In genomic region chr17:29753845-29754439, GRCh38 we compare ENCODE assay signal across 13 cellular contexts.
DNase-seq lines count a peak whose midpoint lies in the region; ATAC-seq and TF ChIP-seq lines count a peak whose summit lies in the region.
"Had no signal": no experiment of that assay in that cellular context is flagged by ENCODE, and none has a peak within 500 bp of the region (broad histone marks: within the 10 kb centered on the region; RNA-seq: fewer than 3 reads in every experiment).

No MANE protein-coding gene starts in this region.

- no peaks in the 10 kb centered on the region for H3K36me3 ChIP-seq in KMS-11 (ENCODE audit: insufficient read depth)

- H3K36me3 Mint-ChIP-seq in natural killer cell: peaks cover 6% of the 10 kb centered on the region
- H3K36me3 Mint-ChIP-seq in natural killer cell treated with Interleukin-12 subunit alpha and Interleukin-12 subunit beta and Interleukin-15 and Interleukin-18, amount 100 ng/mL, for 72 hours: no peaks in the 10 kb centered on the region

- peaks cover 36 to 39% of the 10 kb centered on the region in 2 donors for H3K4me1 Mint-ChIP-seq in natural killer cell
- H3K4me1 Mint-ChIP-seq in natural killer cell treated with Interleukin-12 subunit alpha and Interleukin-12 subunit beta and Interleukin-15 and Interleukin-18, amount 100 ng/mL, for 72 hours (ENCODE audit: low read depth in 2 of 2): peaks cover 13 to 20% of the 10 kb centered on the region in 2 donors
- peaks cover 63% of the 10 kb centered on the region for H3K4me1 Mint-ChIP-seq in stimulated activated naive CD8-positive, alpha-beta T cell treated with anti-CD3 and anti-CD28 coated beads, Interleukin-15, amount 100 ng/mL, for 72 hours

- H3K27me3 Mint-ChIP-seq in natural killer cell (ENCODE audit: low read depth in 2 of 2): no peaks in the 10 kb centered on the region
- H3K27me3 Mint-ChIP-seq in natural killer cell treated with Interleukin-12 subunit alpha and Interleukin-12 subunit beta and Interleukin-15 and Interleukin-18, amount 100 ng/mL, for 72 hours: no peaks in the 10 kb centered on the region
- no peaks in the 10 kb centered on the region for H3K27me3 Mint-ChIP-seq in stimulated activated naive CD8-positive, alpha-beta T cell treated with anti-CD3 and anti-CD28 coated beads, Interleukin-15, amount 100 ng/mL, for 72 hours

- ATAC-seq in natural killer cell (no peak), GM21737 (IDR thresholded peaks at IDR 0.05; ENCODE audit: unreplicated experiment) (peak; percentile 54), GM18870 (IDR thresholded peaks at IDR 0.05; ENCODE audit: unreplicated experiment) (no peak)
- no peak for ATAC-seq in natural killer cell treated with Interleukin-12 subunit alpha and Interleukin-12 subunit beta and Interleukin-15 and Interleukin-18, amount 100 ng/mL, for 72 hours
- peak; percentile 87 for ATAC-seq in stimulated activated naive CD8-positive, alpha-beta T cell treated with anti-CD3 and anti-CD28 coated beads, Interleukin-15, amount 100 ng/mL, for 72 hours
- ATAC-seq: SK-N-SH treated with all-trans-retinoic acid at 6 μM for 48 hours had no signal

- TF ChIP-seq CTCF in natural killer cell (IDR thresholded peaks at IDR 0.05) (no peak), KMS-11 (conservative IDR thresholded peaks at IDR 0.05; ENCODE audit: low read depth, low read length) (no peak), dorsolateral prefrontal cortex (IDR thresholded peaks at IDR 0.05 in 54 of 56, conservative IDR thresholded peaks at IDR 0.05 in 2 of 56; ENCODE audit: low read depth in 1 of 56, partially characterized antibody in 56 of 56) (no peak)

- H3K4me3 Mint-ChIP-seq in natural killer cell: no peak overlapping the region
- no peak overlapping the region for H3K4me3 Mint-ChIP-seq in natural killer cell treated with Interleukin-12 subunit alpha and Interleukin-12 subunit beta and Interleukin-15 and Interleukin-18, amount 100 ng/mL, for 72 hours
- H3K4me3 Mint-ChIP-seq in stimulated activated naive CD8-positive, alpha-beta T cell treated with anti-CD3 and anti-CD28 coated beads, Interleukin-15, amount 100 ng/mL, for 72 hours: peak overlapping the region in 1 of 2 donors; percentile 12

- H3K9ac ChIP-seq in KMS-11: no peak overlapping the region

- no peak overlapping the region for H3K4me3 ChIP-seq in KMS-11 (IDR thresholded peaks at IDR 0.05; ENCODE audit: insufficient read depth, low read depth, low read length)
- H3K4me3 ChIP-seq in dorsolateral prefrontal cortex: no peak overlapping the region

- peak overlapping the region; percentile 33 for H3K4me2 ChIP-seq in KMS-11

- H3K27ac Mint-ChIP-seq in natural killer cell: peak overlapping the region; percentile 61 to 80
- H3K27ac Mint-ChIP-seq in natural killer cell treated with Interleukin-12 subunit alpha and Interleukin-12 subunit beta and Interleukin-15 and Interleukin-18, amount 100 ng/mL, for 72 hours: no peak overlapping the region
- peak overlapping the region; percentile 12 to 69 for H3K27ac Mint-ChIP-seq in stimulated activated naive CD8-positive, alpha-beta T cell treated with anti-CD3 and anti-CD28 coated beads, Interleukin-15, amount 100 ng/mL, for 72 hours

- no peak overlapping the region for H2AFZ ChIP-seq in KMS-11 (ENCODE audit: low read depth)

- intact Hi-C loops in natural killer cell (cut with micrococcal nuclease): no loop called here
- intact Hi-C loops in dorsolateral prefrontal cortex (cut with DNase I): loop anchor here in 1 of 2 donors (10.0 kb wide), 1 partner anchor 59 kb away; no protein-coding TSS in a partner anchor

- no peaks in the 10 kb centered on the region for H3K9me3 Mint-ChIP-seq in natural killer cell
- no peaks in the 10 kb centered on the region for H3K9me3 Mint-ChIP-seq in natural killer cell treated with Interleukin-12 subunit alpha and Interleukin-12 subunit beta and Interleukin-15 and Interleukin-18, amount 100 ng/mL, for 72 hours
- no peaks in the 10 kb centered on the region for H3K9me3 Mint-ChIP-seq in stimulated activated naive CD8-positive, alpha-beta T cell treated with anti-CD3 and anti-CD28 coated beads, Interleukin-15, amount 100 ng/mL, for 72 hours

- DNase-seq in natural killer cell (no peak), hippocampal formation (lab: John Stamatoyannopoulos, UW) (no peak), dorsolateral prefrontal cortex (no peak)
- DNase-seq in natural killer cell treated with Interleukin-12 subunit alpha and Interleukin-12 subunit beta and Interleukin-15 and Interleukin-18, amount 100 ng/mL, for 72 hours (ENCODE audit: low spot score): no peak
- no peak for DNase-seq in stimulated activated naive CD8-positive, alpha-beta T cell treated with anti-CD3 and anti-CD28 coated beads, Interleukin-15, amount 100 ng/mL, for 72 hours
- DNase-seq: activated CD4-positive, alpha-beta T cell treated with anti-CD3 and anti-CD28 coated beads, Interleukin-2, amount 50 U/mL, for 1 hour; cortex of kidney; NCI-H1930; stimulated activated CD4-positive, alpha-beta T cell treated with anti-CD3 and anti-CD28 coated beads, Interleukin-4, amount 100 ng/mL, for 1 hour had no signal

- H3K27ac ChIP-seq in KMS-11 (peak overlapping the region; percentile 21; the same call in 1 of the 2 replicates), dorsolateral prefrontal cortex (peak overlapping the region in 16 of 59 donors; percentile 8 to 58 (median 32))

- H3K79me2 ChIP-seq in KMS-11 (ENCODE audit: insufficient read depth, low read depth): peaks cover 1% of the 10 kb centered on the region; the same call in 1 of the 2 replicates

- H3K4me1 ChIP-seq in KMS-11 (ENCODE audit: low read depth, poor library complexity, severe bottlenecking): peaks cover 37% of the 10 kb centered on the region

- no peaks in the 10 kb centered on the region for H3K27me3 ChIP-seq in KMS-11 (ENCODE audit: insufficient read depth, low read depth)
- no peaks in the 10 kb centered on the region for H3K27me3 ChIP-seq in dorsolateral prefrontal cortex

- H4K20me1 ChIP-seq in KMS-11 (ENCODE audit: insufficient read depth): peaks cover 9% of the 10 kb centered on the region; the same call in 1 of the 2 replicates

Comparison
In these comparisons a context has a peak if more than half of its experiments do, and no peak if none do; other contexts are left out.
1. H3K27ac Mint-ChIP-seq: peak in natural killer cell (2 of 2) and stimulated activated naive CD8-positive, alpha-beta T cell treated with anti-CD3 and anti-CD28 coated beads, Interleukin-15, amount 100 ng/mL, for 72 hours (2 of 2); none in natural killer cell treated with Interleukin-12 subunit alpha and Interleukin-12 subunit beta and Interleukin-15 and Interleukin-18, amount 100 ng/mL, for 72 hours (0 of 2).
2. ATAC-seq: peak in GM21737 (single experiment) and stimulated activated naive CD8-positive, alpha-beta T cell treated with anti-CD3 and anti-CD28 coated beads, Interleukin-15, amount 100 ng/mL, for 72 hours (single experiment); none in natural killer cell (0 of 3), natural killer cell treated with Interleukin-12 subunit alpha and Interleukin-12 subunit beta and Interleukin-15 and Interleukin-18, amount 100 ng/mL, for 72 hours (0 of 2) and GM18870 (single experiment).